8 cellular contexts compared by ENCODE assay signal in the genomic region with DNA sequence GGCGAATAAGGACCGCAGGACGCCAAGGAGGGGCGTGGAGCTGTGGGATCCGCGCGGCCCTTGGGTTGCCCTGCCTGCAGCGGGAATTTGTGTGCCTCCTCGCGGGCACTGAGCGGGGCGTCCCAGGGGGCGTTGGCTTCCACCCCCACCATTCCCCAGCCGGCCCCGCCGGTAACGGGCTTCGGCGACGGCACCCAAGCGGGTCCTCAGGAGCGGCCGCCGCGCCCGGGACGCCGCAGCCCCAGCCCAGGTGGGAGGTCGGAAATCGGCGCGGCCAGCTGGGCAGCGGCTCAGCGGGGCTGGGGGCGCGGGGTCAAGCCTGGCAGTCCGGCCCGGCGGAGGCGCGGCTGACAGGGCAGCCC. TPM values are rescaled to one million over a fixed set of nuclear protein-coding genes. Genes with fewer than 3 reads are reported as not detected.
DNase-seq lines count a peak whose midpoint lies in the region; ATAC-seq and TF ChIP-seq lines count a peak whose summit lies in the region.

No MANE protein-coding gene starts in this region.

- H3F3A ChIP-seq in neural progenitor cell (ENCODE audit: low read depth), result peaks cover 11% of the 10 kb centered on the region

- DNase-seq in activated effector memory CD4-positive, alpha-beta T cell treated with anti-CD3 and anti-CD28 coated beads, Interleukin-2, amount 50 U/mL, for 16 hours, result peak; percentile 75
- DNase-seq in activated effector memory CD4-positive, alpha-beta T cell treated with Interleukin-2 at 50 U/mL for 16 hours, result no peak
- DNase-seq in Kasumi-1 (lab: John Stamatoyannopoulos, UW), result peak; percentile 9 to 25
- peak; percentile 38 to 39 for DNase-seq in activated T-cell treated with anti-CD3 and anti-CD28 coated beads, Interleukin-2, amount 50 U/mL, for 72 hours
- no peak for DNase-seq in foreskin keratinocyte
- DNase-seq in neural progenitor cell (ENCODE audit: low spot score), result peak; percentile 73

- ATAC-seq in activated T-cell treated with anti-CD3 and anti-CD28 coated beads, Interleukin-2, amount 50 U/mL, for 72 hours (replicated peaks in 1 of 2), result peak; percentile 49 to 52
- ATAC-seq in foreskin keratinocyte, result peak; percentile 26
- ATAC-seq in HG03571 (IDR thresholded peaks at IDR 0.05; ENCODE audit: unreplicated experiment), result no peak
- no peak for ATAC-seq in HG03442 (IDR thresholded peaks at IDR 0.05; ENCODE audit: unreplicated experiment)

- no peaks in the 10 kb centered on the region for H3K36me3 ChIP-seq in neural progenitor cell

- peak overlapping the region; percentile 38 for H3K9ac ChIP-seq in neural progenitor cell

- peak overlapping the region; percentile 98 for H3K4me2 ChIP-seq in neural progenitor cell

- H3K27me3 Mint-ChIP-seq in activated T-cell treated with anti-CD3 and anti-CD28 coated beads, Interleukin-2, amount 50 U/mL, for 72 hours (ENCODE audit: low read depth), result peaks cover 41% of the 10 kb centered on the region
- peaks cover 12% of the 10 kb centered on the region for H3K27me3 Mint-ChIP-seq in neural progenitor cell (ENCODE audit: insufficient read depth, low read depth)

- peaks cover 18% of the 10 kb centered on the region for H3K4me1 Mint-ChIP-seq in activated T-cell treated with anti-CD3 and anti-CD28 coated beads, Interleukin-2, amount 50 U/mL, for 72 hours (ENCODE audit: low read depth)
- H3K4me1 Mint-ChIP-seq in neural progenitor cell, result peaks cover 25% of the 10 kb centered on the region

- TF ChIP-seq CTCF in foreskin keratinocyte (conservative IDR thresholded peaks at IDR 0.05) (no peak), neural progenitor cell (IDR thresholded peaks at IDR 0.05) (no peak)

- H3K4me3 Mint-ChIP-seq in activated T-cell treated with anti-CD3 and anti-CD28 coated beads, Interleukin-2, amount 50 U/mL, for 72 hours, result peak overlapping the region; percentile 84 to 89
- peak overlapping the region; percentile 89 for H3K4me3 Mint-ChIP-seq in neural progenitor cell

- H3K27ac ChIP-seq in foreskin keratinocyte, result peak overlapping the region; percentile 78
- no peak overlapping the region for H3K27ac ChIP-seq in neural progenitor cell

- H3K9me3 Mint-ChIP-seq in activated T-cell treated with anti-CD3 and anti-CD28 coated beads, Interleukin-2, amount 50 U/mL, for 72 hours, result no peaks in the 10 kb centered on the region
- no peaks in the 10 kb centered on the region for H3K9me3 Mint-ChIP-seq in neural progenitor cell

- no peaks in the 10 kb centered on the region for H3K9me3 ChIP-seq in neural progenitor cell (ENCODE audit: low read depth)

- H4K20me1 ChIP-seq in neural progenitor cell (ENCODE audit: low read depth), result peaks cover 9% of the 10 kb centered on the region

- no peaks in the 10 kb centered on the region for H3K79me2 ChIP-seq in neural progenitor cell (ENCODE audit: low read depth)

- peak overlapping the region; percentile 99 for H3K4me3 ChIP-seq in neural progenitor cell

- H3K4me1 ChIP-seq in foreskin keratinocyte (peaks cover 5% of the 10 kb centered on the region), neural progenitor cell (peaks cover 9% of the 10 kb centered on the region)

- H3K27me3 ChIP-seq in foreskin keratinocyte, result no peaks in the 10 kb centered on the region
- H3K27me3 ChIP-seq in neural progenitor cell, result peaks cover 36% of the 10 kb centered on the region

- peak overlapping the region; percentile 98 for H2AFZ ChIP-seq in neural progenitor cell (replicated peaks)

- H3K36me3 Mint-ChIP-seq in activated T-cell treated with anti-CD3 and anti-CD28 coated beads, Interleukin-2, amount 50 U/mL, for 72 hours (ENCODE audit: insufficient read depth in 2 of 2), result no peaks in the 10 kb centered on the region
- no peaks in the 10 kb centered on the region for H3K36me3 Mint-ChIP-seq in neural progenitor cell

- H3K27ac Mint-ChIP-seq in activated T-cell treated with anti-CD3 and anti-CD28 coated beads, Interleukin-2, amount 50 U/mL, for 72 hours, result no peak overlapping the region
- no peak overlapping the region for H3K27ac Mint-ChIP-seq in neural progenitor cell

RNA-seq across cellular contexts. Expression of gene CLTCL1, which starts 0.3 kb away (rescaled TPM):
- 1 to 10 TPM in 1 of 2 donors, under 1 TPM in 1; 0.99 to 2.1 TPM for total RNA-seq in activated T-cell treated with anti-CD3 and anti-CD28 coated beads, Interleukin-2, amount 50 U/mL, for 72 hours
- total RNA-seq in foreskin keratinocyte (7.8 and 10.4 TPM in 2 replicates), neural progenitor cell (ENCODE audit: low replicate concordance) (7.9 and 13.7 TPM in 2 replicates)
- polyA plus RNA-seq in foreskin keratinocyte, result 5.8 and 6.3 TPM in 2 replicates

Comparison
In these comparisons a context has a peak if more than half of its experiments do, and no peak if none do; other contexts are left out.
1. DNase-seq: peak in activated effector memory CD4-positive, alpha-beta T cell treated with anti-CD3 and anti-CD28 coated beads, Interleukin-2, amount 50 U/mL, for 16 hours (single experiment), Kasumi-1 (2 of 2), activated T-cell treated with anti-CD3 and anti-CD28 coated beads, Interleukin-2, amount 50 U/mL, for 72 hours (2 of 2) and neural progenitor cell (single experiment); none in activated effector memory CD4-positive, alpha-beta T cell treated with Interleukin-2 at 50 U/mL for 16 hours (single experiment) and foreskin keratinocyte (0 of 2).
2. ATAC-seq: peak in activated T-cell treated with anti-CD3 and anti-CD28 coated beads, Interleukin-2, amount 50 U/mL, for 72 hours (2 of 2) and foreskin keratinocyte (single experiment); none in HG03571 (single experiment) and HG03442 (single experiment).